In genomic region chr7:54394877-54395276, GRCh38 we compare ENCODE assay signal across 18 cellular contexts.
DNase-seq lines count a peak whose midpoint lies in the region; ATAC-seq and TF ChIP-seq lines count a peak whose summit lies in the region.
"Had no signal": no experiment of that assay in that cellular context is flagged by ENCODE, and none has a peak within 500 bp of the region (broad histone marks: within the 10 kb centered on the region; RNA-seq: fewer than 3 reads in every experiment).

No MANE protein-coding gene starts in this region.

- H2AFZ ChIP-seq in OCI-LY7 (ENCODE audit: low read length): no peak overlapping the region

- H3K9me2 ChIP-seq in OCI-LY7 (ENCODE audit: insufficient read depth, low read length): no peaks in the 10 kb centered on the region

- no peaks in the 10 kb centered on the region for H3K36me3 ChIP-seq in OCI-LY7 (ENCODE audit: insufficient read depth, low read length)
- H3K36me3 ChIP-seq: adrenal gland had no signal

- no peak overlapping the region for H3K27ac ChIP-seq in OCI-LY7 (ENCODE audit: low read depth, low read length, poor library complexity, severe bottlenecking)
- H3K27ac ChIP-seq: adrenal gland, C4-2B had no signal

- no peaks in the 10 kb centered on the region for H3K79me2 ChIP-seq in OCI-LY7 (ENCODE audit: insufficient read depth, low read depth, low read length)

- H3K27me3 Mint-ChIP-seq in activated naive CD4-positive, alpha-beta T cell treated with anti-CD3 and anti-CD28 coated beads for 36 hours (ENCODE audit: low read depth): no peaks in the 10 kb centered on the region
- H3K27me3 Mint-ChIP-seq: central memory CD8-positive, alpha-beta T cell had no signal

- H3K4me2 ChIP-seq in OCI-LY7 (ENCODE audit: low read length): no peak overlapping the region

- H3K4me3 ChIP-seq in NB4 (ENCODE audit: low read depth, low read length) (no peak overlapping the region), OCI-LY7 (ENCODE audit: low read depth, low read length, poor library complexity, severe bottlenecking) (no peak overlapping the region)
- H3K4me3 ChIP-seq: adrenal gland had no signal

- H3K4me3 Mint-ChIP-seq in activated naive CD4-positive, alpha-beta T cell treated with anti-CD3 and anti-CD28 coated beads for 36 hours: no peak overlapping the region
- H3K4me3 Mint-ChIP-seq: central memory CD8-positive, alpha-beta T cell; T-helper 2 cell treated with Interferon-gamma antibody and Interleukin-4, amounts not matched to agents 5 μg/mL and 100 μg/mL, for 36 hours had no signal

- no peaks in the 10 kb centered on the region for H3K4me1 ChIP-seq in OCI-LY7 (ENCODE audit: insufficient read depth, low read length, poor library complexity, severe bottlenecking)
- H3K4me1 ChIP-seq: adrenal gland had no signal

- peak; percentile 45 to 59 for ATAC-seq in activated naive CD4-positive, alpha-beta T cell treated with anti-CD3 and anti-CD28 coated beads, Interleukin-2, amount 50 U/mL, for 72 hours
- ATAC-seq in stimulated activated naive CD8-positive, alpha-beta T cell treated with anti-CD3 and anti-CD28 coated beads, Interleukin-15, Interleukin-2, amounts not matched to agents 100 U/mL and 50 U/mL, for 24 hours: peak; percentile 40
- ATAC-seq in GM19395 (IDR thresholded peaks at IDR 0.05; ENCODE audit: unreplicated experiment) (no peak), GM21737 (IDR thresholded peaks at IDR 0.05; ENCODE audit: unreplicated experiment) (no peak)
- ATAC-seq: left colon had no signal

- no TSS peak for BruUV-seq in OCI-LY7 (replicated peaks; lab: Mats Ljungman, UMichigan)

- H4K20me1 ChIP-seq in OCI-LY7 (ENCODE audit: insufficient read depth, low read length): no peaks in the 10 kb centered on the region

- no peaks in the 10 kb centered on the region for H3K36me3 Mint-ChIP-seq in activated naive CD4-positive, alpha-beta T cell treated with anti-CD3 and anti-CD28 coated beads, Interleukin-2, amount 50 U/mL, for 72 hours
- H3K36me3 Mint-ChIP-seq in activated naive CD4-positive, alpha-beta T cell treated with anti-CD3 and anti-CD28 coated beads for 36 hours (ENCODE audit: low read depth): no peaks in the 10 kb centered on the region

- H3K9me3 ChIP-seq in OCI-LY7 (ENCODE audit: low read length): no peaks in the 10 kb centered on the region
- H3K9me3 ChIP-seq: adrenal gland had no signal

- POLR2A ChIA-PET in OCI-LY7 (lab: Charles Lee): no interaction called here

- H3K27ac Mint-ChIP-seq in activated naive CD4-positive, alpha-beta T cell treated with anti-CD3 and anti-CD28 coated beads, Interleukin-2, amount 50 U/mL, for 72 hours: no peak overlapping the region
- H3K27ac Mint-ChIP-seq in activated naive CD4-positive, alpha-beta T cell treated with anti-CD3 and anti-CD28 coated beads for 36 hours: no peak overlapping the region
- H3K27ac Mint-ChIP-seq: T-helper 2 cell treated with Interferon-gamma antibody and Interleukin-4, amounts not matched to agents 5 μg/mL and 100 μg/mL, for 36 hours had no signal

- intact Hi-C loops in activated naive CD4-positive, alpha-beta T cell treated with anti-CD3 and anti-CD28 coated beads for 36 hours (cut with micrococcal nuclease): no loop called here
- intact Hi-C loops in OCI-LY7 (cut with micrococcal nuclease; ENCODE audit: unreplicated experiment): no loop called here

- peaks cover 4 to 7% of the 10 kb centered on the region in 2 donors for H3K9me3 Mint-ChIP-seq in activated naive CD4-positive, alpha-beta T cell treated with anti-CD3 and anti-CD28 coated beads, Interleukin-2, amount 50 U/mL, for 72 hours
- H3K9me3 Mint-ChIP-seq in activated naive CD4-positive, alpha-beta T cell treated with anti-CD3 and anti-CD28 coated beads for 36 hours: peaks cover 10% of the 10 kb centered on the region

- no peaks in the 10 kb centered on the region for H3K4me1 Mint-ChIP-seq in activated naive CD4-positive, alpha-beta T cell treated with anti-CD3 and anti-CD28 coated beads for 36 hours (ENCODE audit: low read depth)
- H3K4me1 Mint-ChIP-seq: central memory CD8-positive, alpha-beta T cell had no signal

- TF ChIP-seq POLR2A in NB4 (IDR thresholded peaks at IDR 0.05; ENCODE audit: extremely low read depth, insufficient read length): no peak

- CTCF ChIA-PET in activated naive CD4-positive, alpha-beta T cell treated with anti-CD3 and anti-CD28 coated beads for 36 hours (lab: Charles Lee): no interaction called here
- CTCF ChIA-PET in OCI-LY7 (lab: Charles Lee; ENCODE audit: unreplicated experiment): no interaction called here

- TF ChIP-seq CTCF in NB4 (IDR thresholded peaks at IDR 0.05; ENCODE audit: low read depth, low read length) (no peak), OCI-LY7 (conservative IDR thresholded peaks at IDR 0.05; ENCODE audit: low read length) (no peak)

- DNase-seq in activated naive CD4-positive, alpha-beta T cell treated with anti-CD3 and anti-CD28 coated beads, Interleukin-2, amount 50 U/mL, for 72 hours (ENCODE audit: low spot score in 2 of 2): no peak
- no peak for DNase-seq in activated naive CD4-positive, alpha-beta T cell treated with anti-CD3 and anti-CD28 coated beads for 36 hours
- peak; percentile 25 for DNase-seq in NB4 (ENCODE audit: low read depth)
- peak; percentile 2 for DNase-seq in OCI-LY7 (ENCODE audit: low spot score)
- no peak for DNase-seq in stimulated activated naive CD8-positive, alpha-beta T cell treated with anti-CD3 and anti-CD28 coated beads, Interleukin-15, Interleukin-2, amounts not matched to agents 100 U/mL and 50 U/mL, for 24 hours
- DNase-seq in germinal center (ENCODE audit: low spot score): no peak
- DNase-seq: activated CD4-positive, alpha-beta T cell treated with anti-CD3 and anti-CD28 coated beads for 1 hour; activated T-cell treated with anti-CD3 and anti-CD28 coated beads, Interleukin-2, amount 50 U/mL, for 48 hours; adrenal gland; effector memory CD4-positive, alpha-beta T cell; left colon; stimulated activated CD4-positive, alpha-beta T cell treated with anti-CD3 and anti-CD28 coated beads, Interleukin-4, amount 100 ng/mL, for 1 hour; stimulated activated CD8-positive, alpha-beta memory T cell treated with anti-CD3 and anti-CD28 coated beads, Interleukin-4, amount 100 ng/mL, for 48 hours had no signal

Comparison
In these comparisons a context has a peak if more than half of its experiments do, and no peak if none do; other contexts are left out.
1. ATAC-seq: peak in activated naive CD4-positive, alpha-beta T cell treated with anti-CD3 and anti-CD28 coated beads, Interleukin-2, amount 50 U/mL, for 72 hours (2 of 2) and stimulated activated naive CD8-positive, alpha-beta T cell treated with anti-CD3 and anti-CD28 coated beads, Interleukin-15, Interleukin-2, amounts not matched to agents 100 U/mL and 50 U/mL, for 24 hours (single experiment); none in GM19395 (single experiment) and GM21737 (single experiment).
2. DNase-seq: peak in NB4 (single experiment) and OCI-LY7 (single experiment); none in activated naive CD4-positive, alpha-beta T cell treated with anti-CD3 and anti-CD28 coated beads, Interleukin-2, amount 50 U/mL, for 72 hours (0 of 2), activated naive CD4-positive, alpha-beta T cell treated with anti-CD3 and anti-CD28 coated beads for 36 hours (single experiment), stimulated activated naive CD8-positive, alpha-beta T cell treated with anti-CD3 and anti-CD28 coated beads, Interleukin-15, Interleukin-2, amounts not matched to agents 100 U/mL and 50 U/mL, for 24 hours (single experiment) and germinal center (single experiment).